In genomic region chr13:102312841-102313240, GRCh38 we compare ENCODE assay signal across 15 cellular contexts.
"Had no signal": no experiment of that assay in that cellular context is flagged by ENCODE, and none has a peak within 500 bp of the region (broad histone marks: within the 10 kb centered on the region; RNA-seq: fewer than 3 reads in every experiment).

No MANE protein-coding gene starts in this region.

- H3K9me3 ChIP-seq: thyroid gland had no signal

- ATAC-seq: effector memory CD8-positive, alpha-beta T cell; naive thymus-derived CD8-positive, alpha-beta T cell; WTC11 had no signal

- H3K27me3 ChIP-seq: thyroid gland had no signal

- H2AFZ ChIP-seq: parathyroid adenoma had no signal

- H3K36me3 Mint-ChIP-seq: activated CD4-positive, alpha-beta memory T cell treated with anti-CD3 and anti-CD28 coated beads for 36 hours; activated naive CD8-positive, alpha-beta T cell; naive thymus-derived CD8-positive, alpha-beta T cell; WTC11 had no signal

- H3K4me3 Mint-ChIP-seq: activated CD4-positive, alpha-beta memory T cell treated with anti-CD3 and anti-CD28 coated beads for 36 hours; activated naive CD8-positive, alpha-beta T cell; effector memory CD8-positive, alpha-beta T cell; naive thymus-derived CD8-positive, alpha-beta T cell; T-helper 2 cell treated with Interferon-gamma antibody and Interleukin-4, amounts not matched to agents 5 μg/mL and 100 μg/mL, for 36 hours; WTC11 had no signal

- H3K27ac ChIP-seq: parathyroid adenoma, thyroid gland had no signal

- H3K4me1 ChIP-seq: parathyroid adenoma had no signal

- DNase-seq: activated CD4-positive, alpha-beta memory T cell treated with anti-CD3 and anti-CD28 coated beads for 36 hours; activated CD4-positive, alpha-beta T cell treated with anti-CD3 and anti-CD28 coated beads for 4 hours; activated T-cell treated with anti-CD3 and anti-CD28 coated beads for 4 hours; amniotic stem cell; effector memory CD8-positive, alpha-beta T cell; head of caudate nucleus; naive thymus-derived CD8-positive, alpha-beta T cell; stimulated activated CD4-positive, alpha-beta T cell treated with anti-CD3 and anti-CD28 coated beads, Interleukin-1b, Interleukin-23, amount 100 ng/mL, for 48 hours; stimulated activated CD8-positive, alpha-beta memory T cell treated with anti-CD3 and anti-CD28 coated beads, Interleukin-4, amount 100 ng/mL, for 48 hours; stimulated activated naive CD4-positive, alpha-beta T cell; thyroid gland had no signal

- H3K4me1 Mint-ChIP-seq: WTC11 had no signal

- H3K9me3 Mint-ChIP-seq: activated CD4-positive, alpha-beta memory T cell treated with anti-CD3 and anti-CD28 coated beads for 36 hours; effector memory CD8-positive, alpha-beta T cell; naive thymus-derived CD8-positive, alpha-beta T cell; T-helper 2 cell treated with Interferon-gamma antibody and Interleukin-4, amounts not matched to agents 5 μg/mL and 100 μg/mL, for 36 hours; WTC11 had no signal

- H3K4me3 ChIP-seq: thyroid gland had no signal

- H3K36me3 ChIP-seq: thyroid gland had no signal

- H3K27ac Mint-ChIP-seq: activated CD4-positive, alpha-beta memory T cell treated with anti-CD3 and anti-CD28 coated beads for 36 hours; activated naive CD8-positive, alpha-beta T cell; effector memory CD8-positive, alpha-beta T cell; naive thymus-derived CD8-positive, alpha-beta T cell; T-helper 2 cell treated with Interferon-gamma antibody and Interleukin-4, amounts not matched to agents 5 μg/mL and 100 μg/mL, for 36 hours; WTC11 had no signal

- H3K79me2 ChIP-seq: parathyroid adenoma had no signal

- H3K27me3 Mint-ChIP-seq: activated naive CD8-positive, alpha-beta T cell had no signal
